Comparison of ENCODE assay signal across 8 cellular contexts in the genomic region with DNA sequence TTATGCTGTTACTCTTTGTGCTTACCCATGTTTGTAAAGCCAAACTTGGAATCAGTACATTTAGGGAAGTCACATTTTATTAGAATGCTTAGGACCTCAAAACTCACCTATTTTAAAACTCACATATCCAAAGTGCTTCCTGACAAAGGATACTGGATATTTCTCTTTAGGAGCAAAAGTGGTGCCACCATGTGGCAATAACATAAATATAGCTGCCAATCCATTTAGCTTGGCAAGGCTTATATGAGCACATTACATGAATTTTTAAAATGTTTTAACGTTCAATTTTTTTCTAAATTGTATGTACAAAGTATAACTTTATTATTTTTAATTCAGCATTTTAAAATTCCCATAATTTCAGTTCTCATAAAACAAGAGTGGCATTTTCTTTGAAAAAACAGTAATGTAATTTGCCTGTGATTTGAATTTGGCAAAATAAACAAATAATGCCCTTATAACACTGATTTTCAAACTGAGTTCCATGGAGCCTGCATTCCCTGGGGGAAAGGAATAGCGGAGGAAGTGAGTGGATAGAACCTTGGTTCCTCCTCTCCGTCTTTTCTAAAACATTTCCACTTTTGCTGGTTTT.
DNase-seq lines count a peak whose midpoint lies in the region; ATAC-seq, FAIRE-seq and TF ChIP-seq lines count a peak whose summit lies in the region.

No MANE protein-coding gene starts in this region.

- no peaks in the 10 kb centered on the region for H3K9me3 ChIP-seq in thyroid gland

- H3K36me3 ChIP-seq in thyroid gland: no peaks in the 10 kb centered on the region

- ATAC-seq in GM21737 (IDR thresholded peaks at IDR 0.05; ENCODE audit: unreplicated experiment): no peak
- ATAC-seq in GM21825 (IDR thresholded peaks at IDR 0.05; ENCODE audit: unreplicated experiment): no peak

- no peaks in the 10 kb centered on the region for H3K4me1 ChIP-seq in thyroid gland

- H3K27ac ChIP-seq in thyroid gland: no peak overlapping the region

- H3K27me3 ChIP-seq in thyroid gland: no peaks in the 10 kb centered on the region

- FAIRE-seq in RCC 7860 (lab: Jason Lieb, UNC): peak; percentile 93

- DNase-seq in AG08395 (ENCODE audit: low spot score) (peak; percentile 37), HCEC 1CT (peak; percentile 55), RCC 7860 (ENCODE audit: low spot score) (peak; percentile 46), foreskin melanocyte (peak; percentile 27), thyroid gland (no peak), activated gamma-delta T cell treated with Interleukin-2 at 50 U/mL for 16 hours (no peak)

- TF ChIP-seq POLR2A in thyroid gland (IDR thresholded peaks at IDR 0.05): no peak

- 58 to 65% methylated on average over 3 of the region's 3 CpGs for WGBS in thyroid gland, 2 donors

- intact Hi-C loops in thyroid gland (cut with DNase I): loop anchor here (5.0 kb wide), 1 partner anchor 219 kb away; no protein-coding TSS in a partner anchor

- no peak overlapping the region for H3K4me3 ChIP-seq in thyroid gland (replicated peaks in 1 of 3)

- TF ChIP-seq CTCF in thyroid gland (IDR thresholded peaks at IDR 0.05): peak in 5 of 6 experiments; percentile 15 to 62 (median 56)

Comparison
In these comparisons a context has a peak if more than half of its experiments do, and no peak if none do; other contexts are left out.
1. DNase-seq: peak in AG08395 (single experiment), HCEC 1CT (single experiment), RCC 7860 (single experiment) and foreskin melanocyte (single experiment); none in thyroid gland (0 of 2) and activated gamma-delta T cell treated with Interleukin-2 at 50 U/mL for 16 hours (single experiment).